ENCODE assay signal across 2 cellular contexts in the genomic region with DNA sequence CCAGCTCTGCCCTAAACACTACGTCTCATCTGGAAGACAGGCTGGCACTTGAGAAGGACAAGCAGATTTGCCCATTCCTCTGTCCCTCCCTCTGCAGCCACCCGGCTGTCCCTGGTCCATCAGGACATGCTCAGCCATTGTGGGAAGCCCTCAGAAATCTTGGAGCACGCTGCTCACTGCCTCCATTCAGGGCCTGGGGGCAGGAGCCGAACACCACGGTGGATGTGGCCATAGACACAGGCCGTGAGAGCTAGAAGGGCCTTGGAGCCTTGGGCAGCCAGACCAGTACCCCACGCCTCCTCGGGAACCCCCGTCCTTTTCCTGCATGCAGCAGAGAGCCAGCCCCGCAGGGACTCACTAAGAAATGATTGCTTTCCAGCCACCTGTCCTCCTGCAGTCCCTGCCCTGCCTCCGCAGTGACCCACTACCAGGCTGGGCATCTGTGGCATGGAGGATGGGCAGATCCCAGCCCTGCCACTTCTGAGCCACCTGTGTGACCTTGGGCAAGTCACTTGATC.
TF ChIP-seq lines count a peak whose summit lies in the region.

No MANE protein-coding gene starts in this region.

TF ChIP-seq in GM23338, 12 proteins besides CTCF, POLR2A, EP300 and RAD21 (continues in another document):
- no peak for TF ChIP-seq ZNF331 (CRISPR knock-in tag; IDR thresholded peaks at IDR 0.05; ENCODE audit: low read depth)
- no peak for TF ChIP-seq NANOG (IDR thresholded peaks at IDR 0.05; ENCODE audit: borderline replicate concordance)
- no peak for TF ChIP-seq CREB1 (CRISPR knock-in tag; IDR thresholded peaks at IDR 0.05; ENCODE audit: low read depth)
- no peak for TF ChIP-seq STAT1 (IDR thresholded peaks at IDR 0.05; ENCODE audit: unreplicated experiment)
- TF ChIP-seq ETS1 (IDR thresholded peaks at IDR 0.05), result no peak
- no peak for TF ChIP-seq JUNB (IDR thresholded peaks at IDR 0.05; ENCODE audit: unreplicated experiment)
- TF ChIP-seq EZH2phosphoT487 (IDR thresholded peaks at IDR 0.05; ENCODE audit: unreplicated experiment), result no peak
- no peak for TF ChIP-seq POLR2AphosphoS5 (IDR thresholded peaks at IDR 0.05; ENCODE audit: low read depth)
- no peak for TF ChIP-seq ZNF114 (CRISPR knock-in tag; IDR thresholded peaks at IDR 0.05)
- TF ChIP-seq, protein P1, sequence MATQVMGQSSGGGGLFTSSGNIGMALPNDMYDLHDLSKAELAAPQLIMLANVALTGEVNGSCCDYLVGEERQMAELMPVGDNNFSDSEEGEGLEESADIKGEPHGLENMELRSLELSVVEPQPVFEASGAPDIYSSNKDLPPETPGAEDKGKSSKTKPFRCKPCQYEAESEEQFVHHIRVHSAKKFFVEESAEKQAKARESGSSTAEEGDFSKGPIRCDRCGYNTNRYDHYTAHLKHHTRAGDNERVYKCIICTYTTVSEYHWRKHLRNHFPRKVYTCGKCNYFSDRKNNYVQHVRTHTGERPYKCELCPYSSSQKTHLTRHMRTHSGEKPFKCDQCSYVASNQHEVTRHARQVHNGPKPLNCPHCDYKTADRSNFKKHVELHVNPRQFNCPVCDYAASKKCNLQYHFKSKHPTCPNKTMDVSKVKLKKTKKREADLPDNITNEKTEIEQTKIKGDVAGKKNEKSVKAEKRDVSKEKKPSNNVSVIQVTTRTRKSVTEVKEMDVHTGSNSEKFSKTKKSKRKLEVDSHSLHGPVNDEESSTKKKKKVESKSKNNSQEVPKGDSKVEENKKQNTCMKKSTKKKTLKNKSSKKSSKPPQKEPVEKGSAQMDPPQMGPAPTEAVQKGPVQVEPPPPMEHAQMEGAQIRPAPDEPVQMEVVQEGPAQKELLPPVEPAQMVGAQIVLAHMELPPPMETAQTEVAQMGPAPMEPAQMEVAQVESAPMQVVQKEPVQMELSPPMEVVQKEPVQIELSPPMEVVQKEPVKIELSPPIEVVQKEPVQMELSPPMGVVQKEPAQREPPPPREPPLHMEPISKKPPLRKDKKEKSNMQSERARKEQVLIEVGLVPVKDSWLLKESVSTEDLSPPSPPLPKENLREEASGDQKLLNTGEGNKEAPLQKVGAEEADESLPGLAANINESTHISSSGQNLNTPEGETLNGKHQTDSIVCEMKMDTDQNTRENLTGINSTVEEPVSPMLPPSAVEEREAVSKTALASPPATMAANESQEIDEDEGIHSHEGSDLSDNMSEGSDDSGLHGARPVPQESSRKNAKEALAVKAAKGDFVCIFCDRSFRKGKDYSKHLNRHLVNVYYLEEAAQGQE (IDR thresholded peaks at IDR 0.05; ENCODE audit: unreplicated experiment), result no peak
- no peak for TF ChIP-seq EZH2 (IDR thresholded peaks at IDR 0.05; ENCODE audit: low read depth, unreplicated experiment)

TF ChIP-seq in K562, 482 proteins besides CTCF, POLR2A, EP300 and RAD21:
- TF ChIP-seq MTA2 (IDR thresholded peaks at IDR 0.05; ENCODE audit: low read depth) (no peak), CXXC5 (CRISPR knock-in tag; IDR thresholded peaks at IDR 0.05) (no peak), POLR2G (IDR thresholded peaks at IDR 0.05; ENCODE audit: low read depth, low read length) (peak; percentile 32; the same call in 1 of the 2 replicates)
